ENCODE assay signal across 37 cellular contexts in genomic region chr12:52369220-52369619, GRCh38. TPM values are rescaled to one million over a fixed set of nuclear protein-coding genes. Genes with fewer than 3 reads are reported as not detected.
"Had no signal": no experiment of that assay in that cellular context is flagged by ENCODE, and none has a peak within 500 bp of the region (broad histone marks: within the 10 kb centered on the region; RNA-seq: fewer than 3 reads in every experiment).

No MANE protein-coding gene starts in this region.

- H3K4me1 ChIP-seq: adrenal gland, Peyer's patch, SJSA1 had no signal

- H3K9ac ChIP-seq: SK-N-SH had no signal

- DNase-seq: activated CD4-positive, alpha-beta T cell treated with anti-CD3 and anti-CD28 coated beads for 4 hours; activated CD4-positive, alpha-beta T cell treated with anti-CD3 and anti-CD28 coated beads, Interleukin-2, amount 50 U/mL, for 4 hours; activated CD4-positive, CD25-positive, alpha-beta regulatory T cell treated with anti-CD3 and anti-CD28 coated beads, Interleukin-2, amount 50 U/mL, for 72 hours; activated CD8-positive, alpha-beta T cell treated with anti-CD3 and anti-CD28 coated beads for 36 hours; activated effector memory CD4-positive, alpha-beta T cell treated with anti-CD3 and anti-CD28 coated beads, Interleukin-2, amount 50 U/mL, for 16 hours; activated naive CD4-positive, alpha-beta T cell; activated naive CD4-positive, alpha-beta T cell treated with anti-CD3 and anti-CD28 coated beads, Interleukin-2, amount 50 U/mL, for 16 hours; activated naive CD8-positive, alpha-beta T cell treated with anti-CD3 and anti-CD28 coated beads for 36 hours; activated T-cell treated with anti-CD3 and anti-CD28 coated beads, Interleukin-2, amount 50 U/mL, for 1 hour; activated T-cell treated with anti-CD3 and anti-CD28 coated beads, Interleukin-2, amount 50 U/mL, for 72 hours; adrenal gland; body of pancreas; central memory CD4-positive, alpha-beta T cell; Kasumi-1; NCI-H1092 treated with DMSO at 0.1 percent for 48 hours; NCI-H1417; NCI-H146; NCI-H187; NCI-H2029 treated with DMSO at 0.1 percent for 48 hours; NCI-H2107; NCI-H2171; NCI-H510A; NCI-H526; NCI-H748 treated with DMSO at 0.1 percent for 48 hours; NK-92 treated with Interleukin-12 subunit alpha and Interleukin-12 subunit beta, amount 100 ng/mL, for 24 hours; PC-3; Peyer's patch; RPMI8226; SHP77 treated with DMSO at 0.1 percent for 48 hours; SK-N-SH had no signal

- H3K4me3 ChIP-seq: adrenal gland, body of pancreas, Peyer's patch, SJSA1 had no signal

- H3K27me3 ChIP-seq: adrenal gland, body of pancreas, Peyer's patch, SJSA1 had no signal

- H3K27ac ChIP-seq: adrenal gland, body of pancreas, Peyer's patch, SJSA1 had no signal

- ATAC-seq: activated CD8-positive, alpha-beta T cell treated with anti-CD3 and anti-CD28 coated beads for 36 hours; activated T-cell treated with anti-CD3 and anti-CD28 coated beads, Interleukin-2, amount 50 U/mL, for 72 hours; activated T-helper 17 cell treated with anti-CD3 and anti-CD28 coated beads, Interleukin-2, amount 50 U/mL, for 72 hours; body of pancreas; PC-3; WTC11 had no signal

- H3K9me3 ChIP-seq: adrenal gland, body of pancreas, Peyer's patch, SJSA1 had no signal

- H3K9me2 ChIP-seq: SK-N-SH had no signal

- H3K36me3 ChIP-seq: adrenal gland, Peyer's patch, SJSA1 had no signal

- H3K4me2 ChIP-seq: SK-N-SH had no signal

RNA-seq across cellular contexts. Expression of gene KRT85, which starts 1.9 kb away (rescaled TPM):
- total RNA-seq: activated CD8-positive, alpha-beta memory T cell treated with anti-CD3 and anti-CD28 coated beads for 36 hours; activated CD8-positive, alpha-beta T cell treated with anti-CD3 and anti-CD28 coated beads for 36 hours; activated naive CD8-positive, alpha-beta T cell treated with anti-CD3 and anti-CD28 coated beads for 36 hours; activated T-cell treated with anti-CD3 and anti-CD28 coated beads, Interleukin-2, amount 50 U/mL, for 72 hours; activated T-helper 17 cell treated with anti-CD3 and anti-CD28 coated beads, Interleukin-2, amount 50 U/mL, for 72 hours; adrenal gland; astrocyte; body of pancreas; bronchial epithelial cell; cerebellum; PC-3; Peyer's patch; SJSA1; WTC11 had no signal
- polyA plus RNA-seq: adrenal gland, SK-N-SH had no signal

RNA-seq across cellular contexts. Expression of gene KRT84, which starts 16.2 kb away (rescaled TPM):
- total RNA-seq: activated CD8-positive, alpha-beta memory T cell treated with anti-CD3 and anti-CD28 coated beads for 36 hours; activated CD8-positive, alpha-beta T cell treated with anti-CD3 and anti-CD28 coated beads for 36 hours; activated naive CD8-positive, alpha-beta T cell treated with anti-CD3 and anti-CD28 coated beads for 36 hours; activated T-cell treated with anti-CD3 and anti-CD28 coated beads, Interleukin-2, amount 50 U/mL, for 72 hours; activated T-helper 17 cell treated with anti-CD3 and anti-CD28 coated beads, Interleukin-2, amount 50 U/mL, for 72 hours; adrenal gland; astrocyte; body of pancreas; bronchial epithelial cell; cerebellum; Peyer's patch; SJSA1; WTC11 had no signal
- polyA plus RNA-seq: adrenal gland, SK-N-SH had no signal

RNA-seq across cellular contexts. Expression of gene KRT82, which starts 36.9 kb away (rescaled TPM):
- total RNA-seq: activated CD8-positive, alpha-beta memory T cell treated with anti-CD3 and anti-CD28 coated beads for 36 hours; activated CD8-positive, alpha-beta T cell treated with anti-CD3 and anti-CD28 coated beads for 36 hours; activated naive CD8-positive, alpha-beta T cell treated with anti-CD3 and anti-CD28 coated beads for 36 hours; activated T-cell treated with anti-CD3 and anti-CD28 coated beads, Interleukin-2, amount 50 U/mL, for 72 hours; activated T-helper 17 cell treated with anti-CD3 and anti-CD28 coated beads, Interleukin-2, amount 50 U/mL, for 72 hours; adrenal gland; astrocyte; body of pancreas; bronchial epithelial cell; cerebellum; Peyer's patch; SJSA1; WTC11 had no signal
- polyA plus RNA-seq: adrenal gland, SK-N-SH had no signal

RNA-seq across cellular contexts. Expression of gene KRT83, which starts 48.0 kb away (rescaled TPM):
- total RNA-seq: activated CD8-positive, alpha-beta memory T cell treated with anti-CD3 and anti-CD28 coated beads for 36 hours; activated CD8-positive, alpha-beta T cell treated with anti-CD3 and anti-CD28 coated beads for 36 hours; activated naive CD8-positive, alpha-beta T cell treated with anti-CD3 and anti-CD28 coated beads for 36 hours; activated T-cell treated with anti-CD3 and anti-CD28 coated beads, Interleukin-2, amount 50 U/mL, for 72 hours; activated T-helper 17 cell treated with anti-CD3 and anti-CD28 coated beads, Interleukin-2, amount 50 U/mL, for 72 hours; adrenal gland; astrocyte; body of pancreas; bronchial epithelial cell; cerebellum; Peyer's patch; SJSA1; WTC11 had no signal
- polyA plus RNA-seq: adrenal gland had no signal
